In the genomic region with DNA sequence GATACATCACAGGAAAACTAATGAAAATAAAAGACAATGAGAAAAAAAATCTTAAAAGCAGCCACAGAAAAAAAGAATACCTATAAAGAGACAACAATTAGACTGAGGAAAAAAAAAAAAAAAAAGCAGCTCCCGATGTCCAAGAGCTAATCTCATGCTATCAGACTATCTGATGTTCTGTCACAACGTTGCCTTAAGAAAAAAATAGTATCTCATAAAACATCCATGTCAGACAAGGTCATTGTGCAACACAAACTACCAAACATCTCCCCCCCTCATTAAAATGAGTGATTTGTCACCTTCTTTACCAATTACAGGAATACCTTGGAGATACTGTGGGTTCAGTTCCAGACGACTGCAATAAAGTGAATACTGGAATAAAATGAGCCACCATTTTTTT, we compare ENCODE assay signal across 1 cellular context.
TF ChIP-seq lines count a peak whose summit lies in the region.

No MANE protein-coding gene starts in this region.

TF ChIP-seq in HEK293, 187 proteins besides CTCF, POLR2A, EP300 and RAD21:
- TF ChIP-seq, protein P1, sequence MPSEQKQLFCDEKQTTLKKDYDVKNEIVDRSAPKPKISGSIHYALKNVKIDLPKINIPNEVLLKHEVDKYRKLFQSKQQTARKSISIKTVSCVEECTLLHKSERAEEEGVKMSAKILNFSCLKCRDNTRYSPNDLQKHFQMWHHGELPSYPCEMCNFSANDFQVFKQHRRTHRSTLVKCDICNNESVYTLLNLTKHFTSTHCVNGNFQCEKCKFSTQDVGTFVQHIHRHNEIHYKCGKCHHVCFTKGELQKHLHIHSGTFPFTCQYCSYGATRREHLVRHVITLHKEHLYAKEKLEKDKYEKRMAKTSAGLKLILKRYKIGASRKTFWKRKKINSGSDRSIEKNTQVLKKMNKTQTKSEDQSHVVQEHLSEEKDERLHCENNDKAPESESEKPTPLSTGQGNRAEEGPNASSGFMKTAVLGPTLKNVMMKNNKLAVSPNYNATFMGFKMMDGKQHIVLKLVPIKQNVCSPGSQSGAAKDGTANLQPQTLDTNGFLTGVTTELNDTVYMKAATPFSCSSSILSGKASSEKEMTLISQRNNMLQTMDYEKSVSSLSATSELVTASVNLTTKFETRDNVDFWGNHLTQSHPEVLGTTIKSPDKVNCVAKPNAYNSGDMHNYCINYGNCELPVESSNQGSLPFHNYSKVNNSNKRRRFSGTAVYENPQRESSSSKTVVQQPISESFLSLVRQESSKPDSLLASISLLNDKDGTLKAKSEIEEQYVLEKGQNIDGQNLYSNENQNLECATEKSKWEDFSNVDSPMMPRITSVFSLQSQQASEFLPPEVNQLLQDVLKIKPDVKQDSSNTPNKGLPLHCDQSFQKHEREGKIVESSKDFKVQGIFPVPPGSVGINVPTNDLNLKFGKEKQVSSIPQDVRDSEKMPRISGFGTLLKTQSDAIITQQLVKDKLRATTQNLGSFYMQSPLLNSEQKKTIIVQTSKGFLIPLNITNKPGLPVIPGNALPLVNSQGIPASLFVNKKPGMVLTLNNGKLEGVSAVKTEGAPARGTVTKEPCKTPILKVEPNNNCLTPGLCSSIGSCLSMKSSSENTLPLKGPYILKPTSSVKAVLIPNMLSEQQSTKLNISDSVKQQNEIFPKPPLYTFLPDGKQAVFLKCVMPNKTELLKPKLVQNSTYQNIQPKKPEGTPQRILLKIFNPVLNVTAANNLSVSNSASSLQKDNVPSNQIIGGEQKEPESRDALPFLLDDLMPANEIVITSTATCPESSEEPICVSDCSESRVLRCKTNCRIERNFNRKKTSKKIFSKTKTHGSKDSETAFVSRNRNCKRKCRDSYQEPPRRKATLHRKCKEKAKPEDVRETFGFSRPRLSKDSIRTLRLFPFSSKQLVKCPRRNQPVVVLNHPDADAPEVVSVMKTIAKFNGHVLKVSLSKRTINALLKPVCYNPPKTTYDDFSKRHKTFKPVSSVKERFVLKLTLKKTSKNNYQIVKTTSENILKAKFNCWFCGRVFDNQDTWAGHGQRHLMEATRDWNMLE (tag by site-specific recombination; conservative IDR thresholded peaks at IDR 0.05; ENCODE audit: low read depth) = no peak
- TF ChIP-seq HOXD13 (CRISPR knock-in tag; IDR thresholded peaks at IDR 0.05; ENCODE audit: borderline replicate concordance) (no peak), ZNF664 (tag by site-specific recombination; IDR thresholded peaks at IDR 0.05) (peak; percentile 86), AEBP2 (tag by site-specific recombination; IDR thresholded peaks at IDR 0.05; ENCODE audit: borderline replicate concordance) (no peak)
- TF ChIP-seq, protein P2, sequence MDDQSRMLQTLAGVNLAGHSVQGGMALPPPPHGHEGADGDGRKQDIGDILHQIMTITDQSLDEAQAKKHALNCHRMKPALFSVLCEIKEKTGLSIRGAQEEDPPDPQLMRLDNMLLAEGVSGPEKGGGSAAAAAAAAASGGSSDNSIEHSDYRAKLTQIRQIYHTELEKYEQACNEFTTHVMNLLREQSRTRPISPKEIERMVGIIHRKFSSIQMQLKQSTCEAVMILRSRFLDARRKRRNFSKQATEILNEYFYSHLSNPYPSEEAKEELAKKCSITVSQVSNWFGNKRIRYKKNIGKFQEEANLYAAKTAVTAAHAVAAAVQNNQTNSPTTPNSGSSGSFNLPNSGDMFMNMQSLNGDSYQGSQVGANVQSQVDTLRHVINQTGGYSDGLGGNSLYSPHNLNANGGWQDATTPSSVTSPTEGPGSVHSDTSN (CRISPR knock-in tag; IDR thresholded peaks at IDR 0.05) = no peak
